ENCODE assay signal across 1 cellular context in genomic region chr9:136606687-136607333, GRCh38.
TF ChIP-seq lines count a peak whose summit lies in the region.

No MANE protein-coding gene starts in this region.

TF ChIP-seq in HEK293, 187 proteins besides CTCF, POLR2A, EP300 and RAD21 (continued from another document):
- TF ChIP-seq HIC1 (tag by site-specific recombination; IDR thresholded peaks at IDR 0.05) (peak; percentile 54; the same call in 1 of the 2 replicates), KLF17 (tag by site-specific recombination; IDR thresholded peaks at IDR 0.05) (no peak), SP7 (tag by site-specific recombination; IDR thresholded peaks at IDR 0.05) (peak; percentile 91), ZSCAN5A (tag by site-specific recombination; IDR thresholded peaks at IDR 0.05) (no peak)
